8 cellular contexts compared by ENCODE assay signal in the genomic region with DNA sequence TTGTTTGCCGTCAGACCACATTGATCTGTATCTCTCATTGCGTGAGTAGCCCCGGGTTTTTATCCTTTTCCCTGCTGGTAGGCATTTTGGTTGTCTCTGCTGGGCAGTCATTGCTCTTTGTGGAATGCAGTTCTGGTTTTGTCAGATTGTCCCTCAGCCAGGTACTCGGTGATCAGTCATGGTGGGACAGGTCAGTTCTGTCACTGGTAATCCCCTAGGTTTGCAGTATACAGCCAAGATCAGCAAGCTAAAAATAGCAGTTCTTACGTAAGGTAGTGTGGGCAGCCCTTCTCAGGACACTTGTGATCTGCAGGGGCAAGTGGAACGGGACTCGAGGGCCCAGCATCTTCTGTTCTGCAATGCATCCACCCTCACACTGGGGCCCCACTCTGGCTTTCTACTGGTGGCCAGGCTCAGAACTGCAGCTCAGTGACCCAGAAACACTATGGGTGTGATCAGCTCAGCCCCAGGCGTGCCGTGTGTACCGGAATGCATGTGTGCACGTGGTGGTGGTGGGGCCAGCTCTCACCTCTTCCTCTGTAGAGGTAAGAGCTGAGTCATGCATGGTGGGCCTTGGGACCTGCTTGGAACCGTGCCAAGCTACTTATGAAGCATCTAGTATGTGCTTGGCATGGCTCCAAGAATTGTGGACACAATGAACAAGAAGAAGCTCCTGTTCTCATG. TPM values are rescaled to one million over a fixed set of nuclear protein-coding genes. Genes with fewer than 3 reads are reported as not detected.
DNase-seq lines count a peak whose midpoint lies in the region; ATAC-seq lines count a peak whose summit lies in the region.

No MANE protein-coding gene starts in this region.

- intact Hi-C loops in naive thymus-derived CD4-positive, alpha-beta T cell (cut with micrococcal nuclease), result loop anchor here (1.0 to 5.0 kb wide), 5 partner anchors 9 to 271 kb away; a partner anchor contains a TSS

- H3K9me3 ChIP-seq in naive thymus-derived CD4-positive, alpha-beta T cell (ENCODE audit: control insufficient read depth in 2 of 3, low read length in 3 of 3), result no peaks in the 10 kb centered on the region

- peaks cover 0 to 2% (median 0%) of the 10 kb centered on the region in 11 donors for H3K9me3 Mint-ChIP-seq in naive thymus-derived CD4-positive, alpha-beta T cell

- H3K36me3 ChIP-seq in naive thymus-derived CD4-positive, alpha-beta T cell (ENCODE audit: control insufficient read depth in 2 of 3, insufficient read depth in 3 of 3, low read length in 3 of 3), result peaks cover 11 to 25% (median 12%) of the 10 kb centered on the region in 3 experiments

- no peaks in the 10 kb centered on the region for H3K27me3 ChIP-seq in naive thymus-derived CD4-positive, alpha-beta T cell (ENCODE audit: control insufficient read depth in 2 of 2, insufficient read depth in 2 of 2, low read length in 2 of 2)

- H3K27ac Mint-ChIP-seq in naive thymus-derived CD4-positive, alpha-beta T cell, result peak overlapping the region; percentile 90 to 100 (median 98)

- peak overlapping the region; percentile 78 to 93 (median 82) for H3K4me3 Mint-ChIP-seq in naive thymus-derived CD4-positive, alpha-beta T cell

- peaks cover 60 to 96% (median 83%) of the 10 kb centered on the region in 7 donors for H3K4me1 Mint-ChIP-seq in naive thymus-derived CD4-positive, alpha-beta T cell

- no peaks in the 10 kb centered on the region for H3K27me3 Mint-ChIP-seq in naive thymus-derived CD4-positive, alpha-beta T cell

- peaks cover 95% of the 10 kb centered on the region in 2 donors for H3K4me1 ChIP-seq in naive thymus-derived CD4-positive, alpha-beta T cell (ENCODE audit: control insufficient read depth in 2 of 2, insufficient read depth in 2 of 2, low read length in 2 of 2)

- peak overlapping the region; percentile 50 for H3K4me3 ChIP-seq in naive thymus-derived CD4-positive, alpha-beta T cell (ENCODE audit: low read length)

- DNase-seq in COLO829 (ENCODE audit: low spot score) (peak; percentile 68), substantia nigra (lab: John Stamatoyannopoulos, UW) (peak in 1 of 49 donors; percentile 87), SIG-M5 treated with dmso at 0.1 percent for 504 hours (lab: John Stamatoyannopoulos, UW; ENCODE audit: unreplicated experiment) (no peak)
- DNase-seq in activated CD4-positive, CD25-positive, alpha-beta regulatory T cell (lab: John Stamatoyannopoulos, UW), result peak; percentile 61 to 83 (median 75)
- DNase-seq in central memory CD4-positive, alpha-beta T cell, result peak; percentile 85
- peak in 8 of 9 donors; percentile 65 to 83 (median 76) for DNase-seq in naive thymus-derived CD4-positive, alpha-beta T cell

- CTCF ChIA-PET in naive thymus-derived CD4-positive, alpha-beta T cell (lab: Charles Lee), result interaction anchor here (0.9 to 3.5 kb wide), 10 partner anchors 10 to 203 kb away, joined by 3 to 36 read pairs (median 10); a partner anchor contains a TSS

- POLR2A ChIA-PET in naive thymus-derived CD4-positive, alpha-beta T cell (lab: Charles Lee), result interaction anchor here (0.8 to 10.0 kb wide), 10 partner anchors 7 to 166 kb away, joined by 3 to 150 read pairs (median 14); a partner anchor contains a TSS

- ATAC-seq in GM19397 (IDR thresholded peaks at IDR 0.05; ENCODE audit: unreplicated experiment) (peak; percentile 81), HG03457 (IDR thresholded peaks at IDR 0.05; ENCODE audit: unreplicated experiment) (peak; percentile 66)
- ATAC-seq in naive thymus-derived CD4-positive, alpha-beta T cell, result peak; percentile 72

- H3K36me3 Mint-ChIP-seq in naive thymus-derived CD4-positive, alpha-beta T cell, result peaks cover 0 to 58% (median 7%) of the 10 kb centered on the region in 5 donors

- H3K27ac ChIP-seq in naive thymus-derived CD4-positive, alpha-beta T cell (ENCODE audit: low read depth, low read length), result peak overlapping the region; percentile 94
- peak overlapping the region; percentile 72 for H3K27ac ChIP-seq in substantia nigra (ENCODE audit: low read depth, low read length, poor library complexity, severe bottlenecking)

RNA-seq across cellular contexts. Expression of a gene that starts 6.3 kb away (rescaled TPM):
- total RNA-seq in naive thymus-derived CD4-positive, alpha-beta T cell, result 10 to 100 TPM; 11.1 to 47.2 (median 17.5) TPM
- 10 to 100 TPM; 11.5 to 37.6 TPM for polyA plus RNA-seq in naive thymus-derived CD4-positive, alpha-beta T cell

RNA-seq across cellular contexts. Expression of a gene that starts 43.5 kb away (rescaled TPM):
- total RNA-seq in naive thymus-derived CD4-positive, alpha-beta T cell, result 10 to 100 TPM; 19.8 to 51.5 (median 24.6) TPM
- 10 to 100 TPM; 17.6 to 23.3 TPM for polyA plus RNA-seq in naive thymus-derived CD4-positive, alpha-beta T cell
